Comparison of ENCODE assay signal across 29 cellular contexts in the genomic region with DNA sequence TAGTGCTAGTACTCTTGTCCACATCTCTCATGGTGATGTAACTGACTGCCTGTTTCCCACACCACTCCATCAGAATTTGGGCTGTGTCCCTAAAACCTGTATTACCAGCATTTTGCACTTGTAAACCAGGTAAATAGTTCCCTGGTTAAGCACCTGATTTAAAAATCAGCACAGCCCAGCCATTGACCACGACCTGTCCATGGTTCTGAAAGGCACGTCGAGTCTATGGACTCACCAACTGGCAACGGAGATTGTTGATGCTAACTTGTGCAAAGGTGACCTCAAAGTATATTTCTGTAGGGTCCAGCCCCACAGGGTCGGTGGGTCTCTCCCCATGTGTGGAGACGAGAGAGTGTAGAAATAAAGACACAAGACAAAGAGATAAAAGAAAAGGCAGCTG. TPM values are rescaled to one million over a fixed set of nuclear protein-coding genes. Genes with fewer than 3 reads are reported as not detected.
DNase-seq lines count a peak whose midpoint lies in the region; ATAC-seq, FAIRE-seq and TF ChIP-seq lines count a peak whose summit lies in the region.
"Had no signal": no experiment of that assay in that cellular context is flagged by ENCODE, and none has a peak within 500 bp of the region (broad histone marks: within the 10 kb centered on the region; RNA-seq: fewer than 3 reads in every experiment).

No MANE protein-coding gene starts in this region.

- H3K27ac ChIP-seq in HepG2 (ENCODE audit: extremely low read length, insufficient read depth, low read length) (no peak overlapping the region), right lobe of liver (no peak overlapping the region), SJCRH30 (no peak overlapping the region), mesendoderm (ENCODE audit: low read depth, low read length) (no peak overlapping the region), heart right ventricle (no peak overlapping the region)
- H3K27ac ChIP-seq: HL-60 had no signal

- ATAC-seq in HepG2 (no peak), right lobe of liver (no peak), heart right ventricle (no peak)
- ATAC-seq: GM23338, K562, Panc1 had no signal

- H3K4me2 ChIP-seq in HepG2 (ENCODE audit: low read depth, low read length) (no peak overlapping the region), mesendoderm (ENCODE audit: low read length) (no peak overlapping the region)
- H3K4me2 ChIP-seq: GM23338, SK-N-SH had no signal

- no peak for DNase-seq in HepG2 (ENCODE audit: low spot score)
- DNase-seq in right lobe of liver, result no peak
- DNase-seq in SJCRH30, result peak; percentile 19 to 34
- peak; percentile 12 for DNase-seq in mesendoderm
- DNase-seq in HuH-7 (ENCODE audit: low spot score), result no peak
- DNase-seq in heart right ventricle, result no peak
- DNase-seq in NOMO-1 treated with DMSO at 0.1 percent for 48 hours (lab: John Stamatoyannopoulos, UW; ENCODE audit: unreplicated experiment), result no peak
- DNase-seq: 8988T; ACHN; CD8-positive, alpha-beta memory T cell; DMS 273 treated with DMSO at 0.1 percent for 48 hours; DMS79; GF-D8; H9; Kasumi-1; NCI-H1105; NCI-H1436 treated with DMSO at 0.1 percent for 48 hours; NCI-H187 treated with DMSO at 0.1 percent for 48 hours; NCI-H446; NCI-H524 treated with DMSO at 0.1 percent for 48 hours; SIG-M5; SK-N-SH had no signal

- no peaks in the 10 kb centered on the region; the same call in 1 of the 2 replicates for H3K9me3 ChIP-seq in HepG2 (ENCODE audit: low read length)
- no peaks in the 10 kb centered on the region for H3K9me3 ChIP-seq in right lobe of liver
- H3K9me3 ChIP-seq in SJCRH30 (replicated peaks), result 0 out of 2 replicates have a peak, but pooled peaks cover 4% of the 10 kb centered on the region
- H3K9me3 ChIP-seq in heart right ventricle, result peaks cover 0 to 39% (median 0%) of the 10 kb centered on the region in 11 donors
- H3K9me3 ChIP-seq: BE2C had no signal

- H2BK120ac ChIP-seq in mesendoderm (ENCODE audit: low read depth, low read length), result no peak overlapping the region

- H2AK5ac ChIP-seq in mesendoderm (ENCODE audit: low read length), result no peak overlapping the region

- H4K20me1 ChIP-seq in HepG2 (ENCODE audit: insufficient read depth, low read length), result no peaks in the 10 kb centered on the region

- H3K18ac ChIP-seq in mesendoderm (ENCODE audit: low read length), result no peak overlapping the region

- CTCF ChIA-PET in HepG2 (lab: Yijun Ruan, JAX; ENCODE audit: low intra/inter-chr PET ratio, low total read pairs), result no interaction called here

- H3K27me3 ChIP-seq in HepG2 (ENCODE audit: control insufficient read depth in 1 of 2, insufficient read depth in 2 of 2, low read length in 2 of 2) (no peaks in the 10 kb centered on the region), right lobe of liver (no peaks in the 10 kb centered on the region), SJCRH30 (no peaks in the 10 kb centered on the region), mesendoderm (ENCODE audit: insufficient read depth, low read length, poor library complexity) (no peaks in the 10 kb centered on the region), heart right ventricle (peaks cover 0 to 7% (median 0%) of the 10 kb centered on the region in 7 donors)
- H3K27me3 ChIP-seq: BE2C had no signal

- no peak overlapping the region for H2BK15ac ChIP-seq in mesendoderm (replicated peaks; ENCODE audit: low read depth)

- in situ Hi-C loops in HepG2 (cut with HindIII; ENCODE audit: extremely low pct_ligation_motif_present, low pct_unique_long_range_greater_than_20kb), result no loop called here

- no peak overlapping the region for H2AFZ ChIP-seq in HepG2 (ENCODE audit: low read length)
- H2AFZ ChIP-seq: GM23338 had no signal

- no peak overlapping the region for H3K56ac ChIP-seq in mesendoderm (ENCODE audit: low read length)

- POLR2A ChIA-PET in HepG2 (lab: Yijun Ruan, JAX), result no interaction called here

- H3K9ac ChIP-seq in HepG2 (ENCODE audit: insufficient read depth, low read depth, low read length) (no peak overlapping the region), mesendoderm (ENCODE audit: low read length) (no peak overlapping the region)
- H3K9ac ChIP-seq: SK-N-SH had no signal

- H3K4ac ChIP-seq in mesendoderm (ENCODE audit: low read depth, low read length), result no peak overlapping the region

- no peak overlapping the region for H4K8ac ChIP-seq in mesendoderm (ENCODE audit: low read depth, low read length)

- no peak for TF ChIP-seq RAD21 in HepG2 (CRISPR knock-in tag; IDR thresholded peaks at IDR 0.05)

- BruUV-seq in HepG2 (replicated peaks; lab: Mats Ljungman, UMichigan), result no TSS peak

- H3K4me3 ChIP-seq in HepG2 (replicated peaks in 1 of 3; ENCODE audit: insufficient read depth in 1 of 3, low read depth in 2 of 3, low read length in 3 of 3) (no peak overlapping the region), right lobe of liver (no peak overlapping the region), SJCRH30 (no peak overlapping the region), mesendoderm (ENCODE audit: low read length) (no peak overlapping the region), heart right ventricle (no peak overlapping the region)
- H3K4me3 ChIP-seq: GM23338, K562 had no signal

- intact Hi-C loops in HepG2 (cut with micrococcal nuclease; ENCODE audit: unreplicated experiment), result no loop called here
- intact Hi-C loops in right lobe of liver (cut with DNase I), result no loop called here
- intact Hi-C loops in heart right ventricle (cut with DNase I), result loop anchor here in 1 of 10 donors (2.0 kb wide), 1 partner anchor 57 kb away; no protein-coding TSS in a partner anchor

- H4K5ac ChIP-seq in mesendoderm (ENCODE audit: low read length), result no peak overlapping the region

- WGBS in HepG2 (ENCODE audit: low lambda C conversion rate), result 13% methylated on average over 6 of the region's 6 CpGs
- 34% methylated on average over 6 of the region's 6 CpGs for WGBS in right lobe of liver (ENCODE audit: insufficient coverage, low coverage, low lambda C conversion rate, missing lambda C conversion rate)
- no CpG with 5 or more reads among the region's 6 CpGs for WGBS in mesendoderm (ENCODE audit: extremely low coverage, insufficient coverage, low lambda C conversion rate)
- WGBS in heart right ventricle, 2 donors, result 48 to 49% methylated on average over 6 of the region's 6 CpGs

- H2BK5ac ChIP-seq in mesendoderm (ENCODE audit: low read length), result no peak overlapping the region

- H3K36me3 ChIP-seq in HepG2 (replicated peaks in 1 of 2; ENCODE audit: control insufficient read depth in 1 of 2, insufficient read depth in 2 of 2, low read length in 2 of 2) (no peaks in the 10 kb centered on the region), right lobe of liver (no peaks in the 10 kb centered on the region), SJCRH30 (no peaks in the 10 kb centered on the region; the same call in 1 of the 2 replicates), mesendoderm (ENCODE audit: control insufficient read depth, insufficient read depth, low read length) (no peaks in the 10 kb centered on the region), heart right ventricle (no peaks in the 10 kb centered on the region)
- H3K36me3 ChIP-seq: BE2C had no signal

- TF ChIP-seq EP300 in HepG2 (IDR thresholded peaks at IDR 0.05; ENCODE audit: low read depth in 2 of 2, low read length in 2 of 2), result no peak
- TF ChIP-seq EP300 in HepG2 (CRISPR knock-in tag; IDR thresholded peaks at IDR 0.05; ENCODE audit: borderline replicate concordance), result no peak

- no peak for TF ChIP-seq CTCF in HepG2 (CRISPR knock-in tag; IDR thresholded peaks at IDR 0.05)
- no peak for TF ChIP-seq CTCF in right lobe of liver (IDR thresholded peaks at IDR 0.05)
- no peak for TF ChIP-seq CTCF in heart right ventricle (IDR thresholded peaks at IDR 0.05)

- FAIRE-seq in HepG2 (lab: Jason Lieb, UNC), result no peak
- FAIRE-seq: GM12891, K562 had no signal

- H3K79me1 ChIP-seq in mesendoderm (ENCODE audit: low read length), result no peaks in the 10 kb centered on the region

- H3K79me2 ChIP-seq in HepG2 (ENCODE audit: insufficient read depth, low read length) (no peaks in the 10 kb centered on the region), mesendoderm (ENCODE audit: control insufficient read depth, insufficient read depth, low read length) (no peaks in the 10 kb centered on the region)

- no peak for TF ChIP-seq POLR2A in HepG2 (IDR thresholded peaks at IDR 0.05; ENCODE audit: insufficient read depth in 1 of 2, low read depth in 2 of 2, low read length in 2 of 2)
- no peak for TF ChIP-seq POLR2A in right lobe of liver (IDR thresholded peaks at IDR 0.05)

- H3K23ac ChIP-seq in mesendoderm (ENCODE audit: low read length), result no peak overlapping the region

- H3K4me1 ChIP-seq in HepG2 (ENCODE audit: insufficient read depth, low read length) (no peaks in the 10 kb centered on the region), right lobe of liver (no peaks in the 10 kb centered on the region), SJCRH30 (no peaks in the 10 kb centered on the region), mesendoderm (ENCODE audit: control insufficient read depth, low read depth, low read length) (no peaks in the 10 kb centered on the region), heart right ventricle (no peaks in the 10 kb centered on the region)
- H3K4me1 ChIP-seq: BE2C had no signal

RNA-seq across cellular contexts. Expression of gene ZNF835, which starts 46.7 kb away (rescaled TPM):
- total RNA-seq in HepG2 (2016; rRNA removed; fragmentation: Illumina TruSeq; extraction: Trizol), result not detected in 2 replicates
- total RNA-seq in HepG2 (2016; cell fraction: cytosol; rRNA removed; fragmentation: Illumina TruSeq; extraction: Trizol; ENCODE audit: low read depth), result not detected in 2 replicates
- not detected in 2 replicates for total RNA-seq in HepG2 (2016; cell fraction: insoluble cytoplasmic fraction; rRNA removed; fragmentation: Illumina TruSeq; extraction: Trizol)
- not detected in 2 replicates for total RNA-seq in HepG2 (2016; cell fraction: membrane; rRNA removed; fragmentation: Illumina TruSeq; extraction: Trizol)
- not detected in 2 replicates for total RNA-seq in HepG2 (2016; cell fraction: nucleus; rRNA removed; fragmentation: Illumina TruSeq; extraction: Trizol)
- polyA plus RNA-seq in HepG2 (2011; rRNA removed), result not detected in 2 replicates
- not detected in 2 replicates for polyA plus RNA-seq in HepG2 (2011; cell fraction: cytosol; rRNA removed)
- not detected in 2 replicates for polyA plus RNA-seq in HepG2 (2011; cell fraction: nucleus; rRNA removed)
- polyA plus RNA-seq in HepG2 (2012), result not detected in 2 replicates
- not detected in 2 replicates for polyA plus RNA-seq in HepG2 (2016; cell fraction: cytosol; fragmentation: Illumina TruSeq; extraction: Trizol; ENCODE audit: low read depth)
- polyA plus RNA-seq in HepG2 (2016; cell fraction: insoluble cytoplasmic fraction; fragmentation: Illumina TruSeq; extraction: Trizol; ENCODE audit: low read depth), result not detected in 2 replicates
- not detected in 2 replicates for polyA plus RNA-seq in HepG2 (2016; cell fraction: membrane; fragmentation: Illumina TruSeq; extraction: Trizol; ENCODE audit: low read depth)
- not detected in 2 replicates for polyA plus RNA-seq in HepG2 (2016; cell fraction: nucleus; fragmentation: Illumina TruSeq; extraction: Trizol; ENCODE audit: insufficient read depth, low read depth)
- not detected in 2 replicates for polyA minus RNA-seq in HepG2 (2011; rRNA and poly(A)+ RNA removed; ENCODE audit: low replicate concordance)
- not detected in 2 replicates for polyA minus RNA-seq in HepG2 (2011; cell fraction: cytosol; rRNA and poly(A)+ RNA removed)
- not detected in 2 replicates for polyA minus RNA-seq in HepG2 (2011; cell fraction: nucleus; rRNA and poly(A)+ RNA removed)
- 1 to 10 TPM in 1 of 6 experiments, under 1 TPM in 5; 0.15 to 1.3 (median 0.53) TPM for total RNA-seq in right lobe of liver
- total RNA-seq in SJCRH30 (2014; rRNA removed; shearing (Covaris generic)), result 0.10 and 0.43 TPM in 2 replicates
- 1.6 TPM for polyA plus RNA-seq in mesendoderm (2013, experiment 1 of 2)
- 1.1 TPM for polyA plus RNA-seq in mesendoderm (2013, experiment 2 of 2)
- total RNA-seq in heart right ventricle, result 1 to 10 TPM; 2.0 to 8.8 (median 3.8) TPM
- 1 to 10 TPM; 1.2 to 1.3 TPM for polyA plus RNA-seq in heart right ventricle
- total RNA-seq: K562 had no signal
- polyA plus RNA-seq: CD14-positive monocyte, K562, SK-N-SH had no signal

Comparison
In these comparisons a context has a peak if more than half of its experiments do, and no peak if none do; other contexts are left out.
1. DNase-seq: peak in SJCRH30 (2 of 2) and mesendoderm (single experiment); none in HepG2 (single experiment), right lobe of liver (0 of 3), HuH-7 (single experiment), heart right ventricle (0 of 2) and NOMO-1 treated with DMSO at 0.1 percent for 48 hours (single experiment).